ENCODE assay signal across 2 cellular contexts in the genomic region with DNA sequence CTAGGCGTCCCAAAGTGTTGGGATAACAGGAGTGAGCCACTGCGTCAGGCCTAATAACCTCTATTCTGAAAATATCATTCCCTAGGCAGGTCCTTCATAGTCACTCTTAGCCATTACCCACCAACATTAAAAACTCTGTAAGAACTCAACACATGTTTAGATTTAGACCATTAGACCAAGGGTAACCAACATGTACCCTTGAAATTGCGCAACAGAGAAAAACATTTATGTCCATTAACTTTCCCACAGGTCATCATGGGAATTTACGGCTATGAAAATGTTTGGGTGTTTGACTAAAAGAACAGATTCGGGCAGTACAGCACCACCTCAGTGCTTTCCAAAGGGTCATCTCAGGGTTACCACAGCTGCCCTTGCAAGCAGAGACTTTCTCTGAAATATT.
A peak's percentile ranks its signal among the peaks of the same experiment; 100 is the strongest.
TF ChIP-seq lines count a peak whose summit lies in the region.

No MANE protein-coding gene starts in this region.

TF ChIP-seq in HepG2, 621 proteins besides CTCF, POLR2A, EP300 and RAD21:
- TF ChIP-seq ZNF44 (CRISPR knock-in tag; IDR thresholded peaks at IDR 0.05) (no peak), CREB3 (CRISPR knock-in tag; IDR thresholded peaks at IDR 0.05) (no peak), CEBPB (IDR thresholded peaks at IDR 0.05; ENCODE audit: borderline replicate concordance, low read depth, low read length) (peak; percentile 59; the same call in 1 of the 2 replicates)

TF ChIP-seq in K562, 482 proteins besides CTCF, POLR2A, EP300 and RAD21:
- TF ChIP-seq CEBPB (tag; IDR thresholded peaks at IDR 0.05) (peak; percentile 64), CEBPG (CRISPR knock-in tag; IDR thresholded peaks at IDR 0.05) (no peak), CEBPG (tag; conservative IDR thresholded peaks at IDR 0.05 in 1 of 2, IDR thresholded peaks at IDR 0.05 in 1 of 2) (peak in 1 of 2 experiments; percentile 52; a peak in 2 of 4 replicates), NBN (IDR thresholded peaks at IDR 0.05; ENCODE audit: low read depth) (no peak)
